Comparison of ENCODE assay signal across 22 cellular contexts in genomic region chr6:142279350-142280180, GRCh38. TPM values are rescaled to one million over a fixed set of nuclear protein-coding genes. Genes with fewer than 3 reads are reported as not detected.
DNase-seq lines count a peak whose midpoint lies in the region; ATAC-seq and TF ChIP-seq lines count a peak whose summit lies in the region.
"Had no signal": no experiment of that assay in that cellular context is flagged by ENCODE, and none has a peak within 500 bp of the region (broad histone marks: within the 10 kb centered on the region; RNA-seq: fewer than 3 reads in every experiment).

No MANE protein-coding gene starts in this region.

- peaks cover 6% of the 10 kb centered on the region for H3K4me1 ChIP-seq in GM23338 (ENCODE audit: insufficient read depth)
- peaks cover 14% of the 10 kb centered on the region for H3K4me1 ChIP-seq in adipocyte (ENCODE audit: control insufficient read depth, insufficient read depth, low read length)
- H3K4me1 ChIP-seq: BLaER1 treated with 17β-estradiol and CSF1 and Interleukin-3, amounts not matched to agents 10 nM and 100 nM; uterus had no signal

- TF ChIP-seq CTCF in GM23338 (conservative IDR thresholded peaks at IDR 0.05; ENCODE audit: low read depth in 2 of 2) (no peak), foreskin fibroblast (IDR thresholded peaks at IDR 0.05; ENCODE audit: low read depth, low read length) (no peak)

- no peaks in the 10 kb centered on the region for H3K36me3 Mint-ChIP-seq in GM23338 (ENCODE audit: low read depth)
- H3K36me3 Mint-ChIP-seq: memory B cell, T-cell had no signal

- H3K9me2 ChIP-seq in GM23338 (ENCODE audit: insufficient read depth), result peaks cover 3% of the 10 kb centered on the region; the same call in 1 of the 2 replicates

- H3K79me2 ChIP-seq in GM23338 (replicated peaks; ENCODE audit: insufficient read depth), result no peaks in the 10 kb centered on the region

- H3K27ac Mint-ChIP-seq in GM23338, result no peak overlapping the region
- H3K27ac Mint-ChIP-seq: memory B cell, T-cell had no signal

- no peak overlapping the region for H3K4me3 ChIP-seq in GM23338
- no peak overlapping the region for H3K4me3 ChIP-seq in adipocyte (ENCODE audit: low read length)
- no peak overlapping the region for H3K4me3 ChIP-seq in foreskin fibroblast (ENCODE audit: low read depth in 1 of 2, low read length in 2 of 2)
- H3K4me3 ChIP-seq in skeletal muscle cell (ENCODE audit: low read depth, low read length), result no peak overlapping the region
- H3K4me3 ChIP-seq: BLaER1 treated with 17β-estradiol and CSF1 and Interleukin-3, amounts not matched to agents 10 nM and 100 nM; body of pancreas; skin epidermis; uterus had no signal

- H3K9me3 ChIP-seq in adipocyte (ENCODE audit: control insufficient read depth, low read length), result peaks cover 11% of the 10 kb centered on the region
- H3K9me3 ChIP-seq: body of pancreas, neutrophil, uterus had no signal

- H3K27me3 ChIP-seq in GM23338 (ENCODE audit: insufficient read depth) (no peaks in the 10 kb centered on the region), adipocyte (replicated peaks; ENCODE audit: control insufficient read depth, insufficient read depth, low read length) (no peaks in the 10 kb centered on the region)
- H3K27me3 ChIP-seq: BLaER1 treated with 17β-estradiol and CSF1 and Interleukin-3, amounts not matched to agents 10 nM and 100 nM; body of pancreas; neutrophil; uterus had no signal

- H3K4me2 ChIP-seq in GM23338, result no peak overlapping the region
- H3K4me2 ChIP-seq: BLaER1 treated with 17β-estradiol and CSF1 and Interleukin-3, amounts not matched to agents 10 nM and 100 nM had no signal

- peak overlapping the region; percentile 58; the same call in 1 of the 2 replicates for H2AFZ ChIP-seq in GM23338

- H3K4me3 Mint-ChIP-seq in GM23338, result no peak overlapping the region
- H3K4me3 Mint-ChIP-seq: memory B cell, T-cell had no signal

- no peak overlapping the region for H3K27ac ChIP-seq in GM23338 (ENCODE audit: low read depth)
- H3K27ac ChIP-seq: BLaER1 treated with 17β-estradiol and CSF1 and Interleukin-3, amounts not matched to agents 10 nM and 100 nM; neutrophil; skin epidermis; uterus; WERI-Rb-1 had no signal

- H3F3A ChIP-seq in GM23338 (replicated peaks; ENCODE audit: low read depth), result no peaks in the 10 kb centered on the region

- H3K4me1 Mint-ChIP-seq in GM23338, result peaks cover 20% of the 10 kb centered on the region
- H3K4me1 Mint-ChIP-seq: memory B cell, T-cell had no signal

- intact Hi-C loops in head of caudate nucleus (cut with DNase I), result no loop called here

- no peaks in the 10 kb centered on the region for H4K20me1 ChIP-seq in GM23338 (replicated peaks; ENCODE audit: insufficient read depth)
- H4K20me1 ChIP-seq: BLaER1 treated with 17β-estradiol and CSF1 and Interleukin-3, amounts not matched to agents 10 nM and 100 nM had no signal

- no peaks in the 10 kb centered on the region for H3K36me3 ChIP-seq in GM23338 (ENCODE audit: insufficient read depth)
- H3K36me3 ChIP-seq in adipocyte (ENCODE audit: control insufficient read depth, insufficient read depth, low read length, severe bottlenecking), result no peaks in the 10 kb centered on the region
- H3K36me3 ChIP-seq: BLaER1 treated with 17β-estradiol and CSF1 and Interleukin-3, amounts not matched to agents 10 nM and 100 nM; neutrophil; uterus; WERI-Rb-1 had no signal

- DNase-seq in GM23338 (ENCODE audit: low spot score) (no peak), adipocyte (ENCODE audit: low read depth) (peak; percentile 70), foreskin fibroblast (peak; percentile 53 to 68), skeletal muscle cell (ENCODE audit: low read depth) (peak; percentile 36), middle frontal gyrus (ENCODE audit: extremely low spot score, low spot score) (no peak), NCI-H82 treated with DMSO at 0.1 percent for 48 hours (lab: John Stamatoyannopoulos, UW; ENCODE audit: unreplicated experiment) (no peak), SHP77 (lab: John Stamatoyannopoulos, UW) (no peak), head of caudate nucleus (no peak)
- DNase-seq: activated gamma-delta T cell; body of pancreas; H7; KG1; NCI-H1417 treated with DMSO at 0.1 percent for 48 hours; NCI-H69; stimulated activated naive CD4-positive, alpha-beta T cell; T-cell; uterus; WERI-Rb-1 had no signal

- no peaks in the 10 kb centered on the region for H3K27me3 Mint-ChIP-seq in GM23338 (ENCODE audit: insufficient read depth, low read depth, poor library complexity)

- no peak overlapping the region for H3K9ac ChIP-seq in adipocyte (ENCODE audit: low read length)
- H3K9ac ChIP-seq: BLaER1 treated with 17β-estradiol and CSF1 and Interleukin-3, amounts not matched to agents 10 nM and 100 nM had no signal

- no peaks in the 10 kb centered on the region for H3K9me3 Mint-ChIP-seq in GM23338

- ATAC-seq in GM23338, result no peak
- ATAC-seq: body of pancreas, T-cell had no signal

TF ChIP-seq in GM23338, 12 proteins besides CTCF, POLR2A, EP300 and RAD21 (continues in another document):
- TF ChIP-seq ZNF331 (CRISPR knock-in tag; IDR thresholded peaks at IDR 0.05; ENCODE audit: low read depth), result no peak
- no peak for TF ChIP-seq REST (IDR thresholded peaks at IDR 0.05; ENCODE audit: unreplicated experiment)
- no peak for TF ChIP-seq CREB1 (CRISPR knock-in tag; IDR thresholded peaks at IDR 0.05; ENCODE audit: low read depth)

RNA-seq across cellular contexts. Expression of gene ADGRG6, which starts 22.2 kb away (rescaled TPM):
- total RNA-seq in GM23338 (2014; rRNA removed; shearing (Covaris generic)), result 4.9 and 7.7 TPM in 2 replicates
- 1.3 and 1.8 TPM in 2 replicates for polyA plus RNA-seq in GM23338 (2016; fragmentation: Nextera tagmentation; extraction: Ambion mirVana)

Comparison
In these comparisons a context has a peak if more than half of its experiments do, and no peak if none do; other contexts are left out.
1. DNase-seq: peak in adipocyte (single experiment), foreskin fibroblast (2 of 2) and skeletal muscle cell (single experiment); none in GM23338 (single experiment), middle frontal gyrus (single experiment), NCI-H82 treated with DMSO at 0.1 percent for 48 hours (single experiment), SHP77 (0 of 2) and head of caudate nucleus (0 of 42).